Comparison of ENCODE assay signal across 18 cellular contexts in the genomic region with DNA sequence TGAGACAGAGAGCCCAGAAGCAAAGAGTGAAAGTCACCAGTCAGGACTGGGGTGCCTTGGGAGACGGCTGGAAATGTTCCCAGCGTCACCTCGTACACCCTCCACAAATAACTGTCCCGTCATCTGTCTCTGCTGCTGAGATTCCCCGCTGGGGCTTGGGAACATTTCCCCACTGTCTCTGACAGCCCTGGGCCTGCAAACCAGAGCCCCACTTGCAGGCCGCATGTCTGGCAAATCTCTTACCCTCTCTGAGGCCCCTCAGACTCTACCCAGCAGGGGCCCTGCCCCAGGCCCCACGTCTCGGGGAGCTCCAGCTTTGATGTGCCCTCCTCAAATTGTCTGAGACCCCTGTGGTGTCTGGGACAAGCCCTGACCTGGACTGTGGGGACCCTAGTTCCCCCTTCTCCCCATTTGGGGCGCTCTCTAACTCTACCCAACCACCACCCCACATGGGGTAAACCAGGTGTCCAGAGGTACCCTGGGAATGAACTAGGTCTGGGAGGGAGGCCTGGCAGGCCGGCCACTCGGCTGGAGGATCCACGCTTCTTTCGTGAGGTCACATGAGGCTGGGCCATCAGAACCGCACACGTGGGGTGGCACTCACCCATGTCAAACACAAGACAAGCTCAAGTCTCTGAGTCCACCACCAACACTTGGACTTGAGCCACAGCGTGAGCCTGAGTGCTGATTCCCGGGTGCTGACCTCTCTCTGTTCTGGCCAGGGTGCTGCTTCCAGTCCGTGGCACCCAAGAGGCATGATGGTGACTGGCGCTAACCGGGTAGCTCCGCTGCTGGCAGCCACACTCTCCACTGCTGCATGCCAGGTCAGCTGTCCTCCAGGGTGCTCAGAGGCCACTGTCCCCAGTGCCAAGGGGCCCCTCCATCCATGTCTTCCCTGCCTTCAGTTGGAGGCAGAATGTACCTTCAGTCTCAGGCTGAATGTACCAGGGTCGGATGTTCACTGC. TPM values are rescaled to one million over a fixed set of nuclear protein-coding genes. Genes with fewer than 3 reads are reported as not detected.
DNase-seq lines count a peak whose midpoint lies in the region; TF ChIP-seq lines count a peak whose summit lies in the region.
"Had no signal": no experiment of that assay in that cellular context is flagged by ENCODE, and none has a peak within 500 bp of the region (broad histone marks: within the 10 kb centered on the region; RNA-seq: fewer than 3 reads in every experiment).

No MANE protein-coding gene starts in this region.

- H3K9ac ChIP-seq in neuronal stem cell (ENCODE audit: low read depth, low read length, poor library complexity) = peak overlapping the region; percentile 60

- no peak overlapping the region for H3K4me3 ChIP-seq in right atrium auricular region
- H3K4me3 ChIP-seq in HEK293 (ENCODE audit: low read depth, low read length) = no peak overlapping the region
- H3K4me3 ChIP-seq in neuronal stem cell (ENCODE audit: low read length in 2 of 2) = no peak overlapping the region

- peak overlapping the region; percentile 21 for H3K14ac ChIP-seq in neuronal stem cell (ENCODE audit: low read length)

- H3K4ac ChIP-seq in neuronal stem cell (ENCODE audit: low read length) = no peak overlapping the region

- H3K4me1 ChIP-seq in right atrium auricular region (no peaks in the 10 kb centered on the region), HEK293 (ENCODE audit: control insufficient read depth, insufficient read depth, low read length) (no peaks in the 10 kb centered on the region), neuronal stem cell (ENCODE audit: control insufficient read depth in 2 of 2, insufficient read depth in 1 of 2, low read depth in 1 of 2, low read length in 2 of 2) (peaks cover 16 to 17% of the 10 kb centered on the region in 2 donors)

- H2BK15ac ChIP-seq in neuronal stem cell (ENCODE audit: low read length) = peak overlapping the region; percentile 75

- H3K4me2 ChIP-seq in neuronal stem cell (ENCODE audit: insufficient read depth, low read length, poor library complexity, severe bottlenecking) = no peak overlapping the region

- H3K9me3 ChIP-seq in right atrium auricular region (peaks cover 0 to 4% of the 10 kb centered on the region in 2 donors), HEK293 (ENCODE audit: control insufficient read depth, insufficient read depth, low read depth, low read length) (no peaks in the 10 kb centered on the region), neuronal stem cell (replicated peaks in 1 of 2; ENCODE audit: control insufficient read depth in 2 of 2, insufficient read depth in 1 of 2, low read depth in 1 of 2, low read length in 2 of 2) (no peaks in the 10 kb centered on the region)

- H3K18ac ChIP-seq in neuronal stem cell (ENCODE audit: low read length) = peak overlapping the region; percentile 76

- peak overlapping the region; percentile 73 for H3K23ac ChIP-seq in neuronal stem cell (ENCODE audit: low read depth, low read length, poor library complexity)

- H3K27me3 ChIP-seq in right atrium auricular region = no peaks in the 10 kb centered on the region
- H3K27me3 ChIP-seq in neuronal stem cell (ENCODE audit: control insufficient read depth in 3 of 3, insufficient read depth in 3 of 3, low read depth in 1 of 3, low read length in 3 of 3) = peaks cover 0 to 4% (median 0%) of the 10 kb centered on the region in 3 experiments

- CTCF ChIA-PET in HEK293 (lab: Yijun Ruan, JAX) = interaction anchor here (0.6 kb wide), 1 partner anchor 1231 kb away, joined by 3 read pairs; no protein-coding TSS in a partner anchor

- H3K79me1 ChIP-seq in neuronal stem cell (ENCODE audit: low read depth, low read length) = no peaks in the 10 kb centered on the region

- H2BK120ac ChIP-seq in neuronal stem cell (ENCODE audit: low read depth, low read length) = peak overlapping the region; percentile 83

- H2BK12ac ChIP-seq in neuronal stem cell (ENCODE audit: low read length) = no peak overlapping the region

- no CpG with 5 or more reads among the region's 22 CpGs for WGBS in neuronal stem cell (ENCODE audit: extremely low coverage in 2 of 2, insufficient read length in 2 of 2, insufficient replicate concordance in 1 of 2), 2 donors

- H2AFZ ChIP-seq in neuronal stem cell (ENCODE audit: low read length) = peak overlapping the region; percentile 29

- no peak overlapping the region for H2BK5ac ChIP-seq in neuronal stem cell (ENCODE audit: low read length)

- no peak overlapping the region for H3K27ac ChIP-seq in right atrium auricular region
- H3K27ac ChIP-seq in HEK293 (ENCODE audit: extremely low read depth, low read depth, low read length) = no peak overlapping the region
- H3K27ac ChIP-seq in neuronal stem cell (replicated peaks; ENCODE audit: low read length) = no peak overlapping the region

- POLR2A ChIA-PET in HEK293 (lab: Yijun Ruan, JAX) = interaction anchor here (0.6 kb wide), 1 partner anchor 48 kb away, joined by 3 read pairs; no protein-coding TSS in a partner anchor

- no peak overlapping the region for H4K91ac ChIP-seq in neuronal stem cell (ENCODE audit: low read depth, low read length, poor library complexity)

- TF ChIP-seq CTCF in right atrium auricular region (IDR thresholded peaks at IDR 0.05) = no peak
- no peak for TF ChIP-seq CTCF in HEK293 (tag by site-specific recombination; IDR thresholded peaks at IDR 0.05)

- H4K8ac ChIP-seq in neuronal stem cell (ENCODE audit: low read depth, low read length) = peak overlapping the region; percentile 48

- peak; percentile 44 for DNase-seq in right atrium auricular region (ENCODE audit: low spot score)
- no peak for DNase-seq in cardiac septum (ENCODE audit: low spot score)
- no peak for DNase-seq in neuronal stem cell (ENCODE audit: low spot score)
- no peak for DNase-seq in NCI-H1105 (lab: John Stamatoyannopoulos, UW)
- no peak for DNase-seq in COR-L47 (lab: John Stamatoyannopoulos, UW)
- DNase-seq in NK-92 treated with Interleukin-12 subunit alpha and Interleukin-12 subunit beta, amount 100 ng/mL, for 24 hours (lab: John Stamatoyannopoulos, UW) = no peak
- DNase-seq: EL, GF-D8, MV-4-11, NCI-H1694, NCI-H2081, NCI-H2171, NCI-H345, NCI-H774, SIG-M5 had no signal

- intact Hi-C loops in cardiac septum (cut with DNase I) = no loop called here

- H3K36me3 ChIP-seq in right atrium auricular region (no peaks in the 10 kb centered on the region), HEK293 (ENCODE audit: control insufficient read depth in 2 of 2, insufficient read depth in 1 of 2, low read length in 2 of 2) (no peaks in the 10 kb centered on the region), neuronal stem cell (replicated peaks in 1 of 2; ENCODE audit: control insufficient read depth in 2 of 2, insufficient read depth in 2 of 2, low read length in 2 of 2) (no peaks in the 10 kb centered on the region)

- H2AK5ac ChIP-seq in neuronal stem cell (ENCODE audit: low read depth, low read length) = peak overlapping the region; percentile 94

TF ChIP-seq in HEK293, 187 proteins besides CTCF, POLR2A, EP300 and RAD21:
- TF ChIP-seq ZBTB20 (tag by site-specific recombination; IDR thresholded peaks at IDR 0.05) (peak; percentile 61), ZBTB26 (tag by site-specific recombination; optimal IDR thresholded peaks at IDR 0.05) (no peak), ZNF776 (tag by site-specific recombination; IDR thresholded peaks at IDR 0.05; ENCODE audit: borderline replicate concordance) (no peak), ZNF16 (tag by site-specific recombination; IDR thresholded peaks at IDR 0.05; ENCODE audit: low read depth) (no peak)

RNA-seq across cellular contexts. Expression of gene DIO3, which starts 59.8 kb away (rescaled TPM):
- total RNA-seq in right atrium auricular region (under 1 TPM in 1 of 2 donors, not detected in 1; 0.55 TPM), cardiac septum (not detected)
- 8.3 TPM for polyA plus RNA-seq in neuronal stem cell (2013, experiment 1 of 2)
- 7.9 TPM for polyA plus RNA-seq in neuronal stem cell (2013, experiment 2 of 2)
- total RNA-seq: H4 had no signal
- polyA plus RNA-seq: IgD-negative memory B cell had no signal
